ENCODE assay signal across 8 cellular contexts in the genomic region with DNA sequence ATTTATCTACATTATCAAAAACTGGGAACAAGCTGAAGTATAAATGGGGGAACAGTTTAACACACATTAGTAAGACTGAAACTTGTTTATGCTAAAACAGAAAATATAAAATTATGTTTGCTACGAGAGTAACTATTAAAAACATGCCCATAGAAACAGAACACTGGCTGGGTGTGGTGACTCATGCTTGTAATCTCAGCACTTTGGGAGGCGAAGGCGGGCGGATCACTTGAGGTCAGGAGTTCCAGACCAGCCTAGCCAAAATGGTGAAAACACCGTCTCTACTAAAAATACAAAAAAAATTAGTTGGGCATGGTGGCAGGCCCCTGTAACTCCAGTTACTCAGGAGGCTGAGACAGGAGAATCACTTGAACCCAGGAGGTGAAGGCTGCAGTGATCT. TPM values are rescaled to one million over a fixed set of nuclear protein-coding genes. Genes with fewer than 3 reads are reported as not detected.
A peak's percentile ranks its signal among the peaks of the same experiment; 100 is the strongest.
DNase-seq lines count a peak whose midpoint lies in the region; ATAC-seq and TF ChIP-seq lines count a peak whose summit lies in the region.
"Not testable (repeated sequence)": the region's sequence is repeated elsewhere in the genome, so short reads cannot be mapped to it uniquely, and the experiment has no call there.

No MANE protein-coding gene starts in this region.

- peak overlapping the region; percentile 17 for H3K4me3 Mint-ChIP-seq in activated naive CD8-positive, alpha-beta T cell

- peaks cover 24% of the 10 kb centered on the region for H3K4me1 ChIP-seq in effector memory CD4-positive, alpha-beta T cell (ENCODE audit: control insufficient read depth, insufficient read depth, low read length, poor library complexity, severe bottlenecking)
- peaks cover 47% of the 10 kb centered on the region for H3K4me1 ChIP-seq in psoas muscle
- peaks cover 20 to 45% (median 25%) of the 10 kb centered on the region in 4 donors for H3K4me1 ChIP-seq in transverse colon

- TF ChIP-seq POLR2A in transverse colon (IDR thresholded peaks at IDR 0.05), result not testable (repeated sequence)

- TF ChIP-seq CTCF in psoas muscle (IDR thresholded peaks at IDR 0.05); transverse colon (IDR thresholded peaks at IDR 0.05): not testable (repeated sequence)

- intact Hi-C loops in left cardiac atrium (cut with DNase I) (loop anchor here in 1 of 2 donors (10.0 kb wide), 2 partner anchors 94 to 154 kb away; a partner anchor contains a TSS), psoas muscle (cut with DNase I) (loop anchor here (5.0 kb wide), 1 partner anchor 37 kb away; no protein-coding TSS in a partner anchor), transverse colon (cut with DNase I; ENCODE audit: low total_unique reads) (loop anchor here (10.0 kb wide), 1 partner anchor 154 kb away; a partner anchor contains a TSS)

- DNase-seq in EL (peak; percentile 66), NCI-H226 (peak; percentile 24), left cardiac atrium (peak; percentile 47), psoas muscle (peak in 1 of 2 donors; percentile 37)
- peak; percentile 39 to 61 for DNase-seq in activated CD4-positive, alpha-beta T cell treated with anti-CD3 and anti-CD28 coated beads, Interleukin-2, amount 50 U/mL, for 48 hours
- DNase-seq in effector memory CD4-positive, alpha-beta T cell, result peak in 1 of 3 donors; percentile 12
- DNase-seq in transverse colon, result not testable (repeated sequence)

- not testable (repeated sequence) for H3K27ac Mint-ChIP-seq in activated naive CD8-positive, alpha-beta T cell

- peaks cover 47% of the 10 kb centered on the region for H3K4me1 Mint-ChIP-seq in activated naive CD8-positive, alpha-beta T cell (ENCODE audit: low read depth)

- peaks cover 29% of the 10 kb centered on the region for H3K36me3 ChIP-seq in effector memory CD4-positive, alpha-beta T cell (ENCODE audit: control insufficient read depth, insufficient read depth, low read length)
- H3K36me3 ChIP-seq in psoas muscle (ENCODE audit: insufficient read depth in 1 of 2, low read depth in 1 of 2) (peaks cover 10 to 67% of the 10 kb centered on the region in 2 donors), transverse colon (peaks cover 0 to 36% (median 11%) of the 10 kb centered on the region in 4 donors)

- WGBS in psoas muscle, 3 donors, result 26 to 55% (median 32%) methylated on average over 5 of the region's 5 CpGs
- 43% methylated on average over 5 of the region's 5 CpGs; no CpG with 5 or more reads in 1 of the 2 donors for WGBS in transverse colon (ENCODE audit: low coverage in 1 of 2), 2 donors

- TF ChIP-seq EP300 in transverse colon (IDR thresholded peaks at IDR 0.05; ENCODE audit: low read depth), result not testable (repeated sequence)

- ATAC-seq in left cardiac atrium, result peak in 1 of 2 donors; percentile 59
- peak in 2 of 4 donors; percentile 54 to 58 for ATAC-seq in psoas muscle

- H3K4me3 ChIP-seq in effector memory CD4-positive, alpha-beta T cell (ENCODE audit: insufficient read depth, low read depth, low read length, poor library complexity, severe bottlenecking); psoas muscle; transverse colon: not testable (repeated sequence)

- not testable (repeated sequence) for H3K27me3 ChIP-seq in effector memory CD4-positive, alpha-beta T cell (replicated peaks; ENCODE audit: control insufficient read depth, insufficient read depth, low read length, poor library complexity, severe bottlenecking); psoas muscle (ENCODE audit: insufficient read depth in 3 of 3, low read length in 2 of 3); transverse colon

- in situ Hi-C loops in transverse colon (cut with MboI; ENCODE audit: low pct_ligation_motif_present in 1 of 4, low pct_unique_long_range_greater_than_20kb in 1 of 4, low sequenced_read_pairs in 3 of 4), result loop anchor here in 2 of 4 donors (10.0 kb wide), 1 partner anchor 154 kb away; a partner anchor contains a TSS

- H3K9me3 Mint-ChIP-seq in activated naive CD8-positive, alpha-beta T cell (ENCODE audit: low read depth), result not testable (repeated sequence)

- peak overlapping the region; percentile 52 for H3K27ac ChIP-seq in effector memory CD4-positive, alpha-beta T cell (ENCODE audit: insufficient read depth, low read length, poor library complexity, severe bottlenecking)
- H3K27ac ChIP-seq in psoas muscle (peak overlapping the region; percentile 74), transverse colon (peak overlapping the region; percentile 33 to 60 (median 44))

- not testable (repeated sequence) for H3K9me3 ChIP-seq in effector memory CD4-positive, alpha-beta T cell (ENCODE audit: control insufficient read depth, low read length); psoas muscle; transverse colon

- H3K27me3 Mint-ChIP-seq in activated naive CD8-positive, alpha-beta T cell, result not testable (repeated sequence)

- H3K36me3 Mint-ChIP-seq in activated naive CD8-positive, alpha-beta T cell, result peaks cover 12% of the 10 kb centered on the region

RNA-seq across cellular contexts. Expression of a gene that starts 39.7 kb away (rescaled TPM):
- total RNA-seq in left cardiac atrium, result 100 to 1,000 TPM; 491 to 596 TPM
- 100 to 1,000 TPM; 641 to 874 (median 838) TPM for total RNA-seq in psoas muscle
- polyA plus RNA-seq in psoas muscle, result 100 to 1,000 TPM; 655 to 927 (median 670) TPM
- 1,000 to 10,000 TPM in 1 of 4 donors, 100 to 1,000 TPM in 3; 158 to 2,397 (median 594) TPM for total RNA-seq in transverse colon
